In the genomic region with DNA sequence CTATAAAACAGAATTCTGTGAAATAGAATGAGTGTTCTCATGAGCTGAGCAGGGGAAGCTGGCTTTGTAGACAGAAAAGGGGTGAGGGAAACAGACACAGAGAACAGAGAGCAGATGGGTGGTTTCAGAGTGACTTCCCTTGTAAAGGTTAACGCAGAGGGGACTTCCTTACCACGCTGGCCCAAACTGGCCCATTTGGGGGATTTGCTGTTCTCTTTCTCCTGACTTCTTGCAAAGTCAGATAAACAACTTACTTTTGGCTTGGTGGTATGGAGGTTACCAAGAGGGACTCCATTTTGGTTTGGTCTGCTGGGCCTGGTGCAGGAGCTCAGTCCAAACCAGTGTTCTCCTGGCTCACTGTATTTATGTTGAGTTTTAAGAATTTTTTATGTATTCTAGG, we compare ENCODE assay signal across 1 cellular context.
TF ChIP-seq lines count a peak whose summit lies in the region.

No MANE protein-coding gene starts in this region.

TF ChIP-seq in GM12878, 131 proteins besides CTCF, POLR2A, EP300 and RAD21 (continues in another document):
- TF ChIP-seq POLR2AphosphoS5 (IDR thresholded peaks at IDR 0.05; ENCODE audit: low read length) (no peak), EED (IDR thresholded peaks at IDR 0.05; ENCODE audit: low read depth) (peak; percentile 15; the same call in 1 of the 2 replicates), PML (IDR thresholded peaks at IDR 0.05; ENCODE audit: low read length) (no peak), STAT3 (IDR thresholded peaks at IDR 0.05; ENCODE audit: low read depth, low read length) (no peak), CBFB (IDR thresholded peaks at IDR 0.05; ENCODE audit: low read depth) (no peak), RB1 (IDR thresholded peaks at IDR 0.05; ENCODE audit: borderline replicate concordance) (no peak), TARDBP (IDR thresholded peaks at IDR 0.05; ENCODE audit: borderline replicate concordance) (no peak), ZNF274 (IDR thresholded peaks at IDR 0.05; ENCODE audit: insufficient read depth, insufficient read length) (no peak), ZSCAN29 (IDR thresholded peaks at IDR 0.05) (no peak), POLR2AphosphoS2 (IDR thresholded peaks at IDR 0.05; ENCODE audit: low read depth, low read length) (no peak), SRF (IDR thresholded peaks at IDR 0.05; ENCODE audit: low read depth in 2 of 2, low read length in 2 of 2) (0 out of 4 replicates have a peak, but pooled peaks of 1 of the 2 experiments have one; percentile 28), SIX5 (IDR thresholded peaks at IDR 0.05; ENCODE audit: low read depth, low read length, severe bottlenecking) (no peak), EZH2 (IDR thresholded peaks at IDR 0.05; ENCODE audit: borderline replicate concordance, control insufficient read depth, low read depth, low read length) (no peak), PAX5 (IDR thresholded peaks at IDR 0.05; ENCODE audit: borderline replicate concordance, low read depth, low read length) (0 out of 2 replicates have a peak, but pooled peaks have one; percentile 31), LARP7 (IDR thresholded peaks at IDR 0.05) (no peak), NR2F1 (conservative IDR thresholded peaks at IDR 0.05) (peak; percentile 34), CHD1 (IDR thresholded peaks at IDR 0.05; ENCODE audit: low read depth, low read length) (no peak), MTA2 (IDR thresholded peaks at IDR 0.05; ENCODE audit: low read depth) (peak; percentile 46; the same call in 1 of the 2 replicates), HCFC1 (IDR thresholded peaks at IDR 0.05; ENCODE audit: low read length) (no peak), NFYA (IDR thresholded peaks at IDR 0.05; ENCODE audit: borderline replicate concordance, low read depth, low read length) (no peak), HDAC6 (IDR thresholded peaks at IDR 0.05; ENCODE audit: unreplicated experiment) (no peak), RELA (IDR thresholded peaks at IDR 0.05; ENCODE audit: borderline replicate concordance, partially characterized antibody) (peak; percentile 86), KLF5 (IDR thresholded peaks at IDR 0.05; ENCODE audit: partially characterized antibody) (no peak), NFIC (IDR thresholded peaks at IDR 0.05; ENCODE audit: low read depth, low read length) (no peak), SPI1 (IDR thresholded peaks at IDR 0.05; ENCODE audit: borderline replicate concordance, insufficient read depth, low read depth, low read length) (peak; percentile 69; the same call in 1 of the 2 replicates), DPF2 (IDR thresholded peaks at IDR 0.05) (no peak), BACH1 (IDR thresholded peaks at IDR 0.05; ENCODE audit: borderline replicate concordance) (no peak), EGR1 (IDR thresholded peaks at IDR 0.05; ENCODE audit: borderline replicate concordance in 1 of 2, low read depth in 2 of 2, low read length in 2 of 2) (no peak), CREM (IDR thresholded peaks at IDR 0.05; ENCODE audit: low read depth) (no peak), ESRRA (IDR thresholded peaks at IDR 0.05; ENCODE audit: low read length) (no peak), GABPA (IDR thresholded peaks at IDR 0.05; ENCODE audit: low read depth) (no peak), CREB1 (IDR thresholded peaks at IDR 0.05; ENCODE audit: low read depth) (no peak), ATF7 (IDR thresholded peaks at IDR 0.05; ENCODE audit: low read depth) (peak; percentile 37; the same call in 1 of the 2 replicates), RUNX3 (IDR thresholded peaks at IDR 0.05; ENCODE audit: low read length) (peak; percentile 69), IKZF2 (IDR thresholded peaks at IDR 0.05) (no peak; a peak in 1 of 4 replicates), NBN (IDR thresholded peaks at IDR 0.05) (no peak; the same call in 1 of the 2 replicates), TCF3 (IDR thresholded peaks at IDR 0.05; ENCODE audit: borderline replicate concordance, insufficient read depth, low read depth, low read length) (no peak), BRCA1 (IDR thresholded peaks at IDR 0.05; ENCODE audit: low read depth, low read length) (no peak), YY1 (IDR thresholded peaks at IDR 0.05; ENCODE audit: low read depth, low read length) (peak; percentile 77), ZNF622 (IDR thresholded peaks at IDR 0.05) (no peak), POU2F2 (IDR thresholded peaks at IDR 0.05; ENCODE audit: borderline replicate concordance, low read depth, low read length) (no peak), RFX5 (IDR thresholded peaks at IDR 0.05; ENCODE audit: low read depth, low read length) (no peak), BHLHE40 (IDR thresholded peaks at IDR 0.05; ENCODE audit: borderline replicate concordance in 1 of 2, low read depth in 2 of 2, low read length in 1 of 2) (no peak), ASH2L (IDR thresholded peaks at IDR 0.05; ENCODE audit: borderline replicate concordance, low read depth) (no peak), RBBP5 (conservative IDR thresholded peaks at IDR 0.05) (no peak), SIN3A (IDR thresholded peaks at IDR 0.05; ENCODE audit: low read depth, low read length) (no peak), MEF2A (IDR thresholded peaks at IDR 0.05; ENCODE audit: insufficient read depth, low read depth, low read length) (no peak), GATAD2B (conservative IDR thresholded peaks at IDR 0.05; ENCODE audit: low read depth) (0 out of 2 replicates have a peak, but pooled peaks have one; percentile 25)
- TF ChIP-seq, protein P1, sequence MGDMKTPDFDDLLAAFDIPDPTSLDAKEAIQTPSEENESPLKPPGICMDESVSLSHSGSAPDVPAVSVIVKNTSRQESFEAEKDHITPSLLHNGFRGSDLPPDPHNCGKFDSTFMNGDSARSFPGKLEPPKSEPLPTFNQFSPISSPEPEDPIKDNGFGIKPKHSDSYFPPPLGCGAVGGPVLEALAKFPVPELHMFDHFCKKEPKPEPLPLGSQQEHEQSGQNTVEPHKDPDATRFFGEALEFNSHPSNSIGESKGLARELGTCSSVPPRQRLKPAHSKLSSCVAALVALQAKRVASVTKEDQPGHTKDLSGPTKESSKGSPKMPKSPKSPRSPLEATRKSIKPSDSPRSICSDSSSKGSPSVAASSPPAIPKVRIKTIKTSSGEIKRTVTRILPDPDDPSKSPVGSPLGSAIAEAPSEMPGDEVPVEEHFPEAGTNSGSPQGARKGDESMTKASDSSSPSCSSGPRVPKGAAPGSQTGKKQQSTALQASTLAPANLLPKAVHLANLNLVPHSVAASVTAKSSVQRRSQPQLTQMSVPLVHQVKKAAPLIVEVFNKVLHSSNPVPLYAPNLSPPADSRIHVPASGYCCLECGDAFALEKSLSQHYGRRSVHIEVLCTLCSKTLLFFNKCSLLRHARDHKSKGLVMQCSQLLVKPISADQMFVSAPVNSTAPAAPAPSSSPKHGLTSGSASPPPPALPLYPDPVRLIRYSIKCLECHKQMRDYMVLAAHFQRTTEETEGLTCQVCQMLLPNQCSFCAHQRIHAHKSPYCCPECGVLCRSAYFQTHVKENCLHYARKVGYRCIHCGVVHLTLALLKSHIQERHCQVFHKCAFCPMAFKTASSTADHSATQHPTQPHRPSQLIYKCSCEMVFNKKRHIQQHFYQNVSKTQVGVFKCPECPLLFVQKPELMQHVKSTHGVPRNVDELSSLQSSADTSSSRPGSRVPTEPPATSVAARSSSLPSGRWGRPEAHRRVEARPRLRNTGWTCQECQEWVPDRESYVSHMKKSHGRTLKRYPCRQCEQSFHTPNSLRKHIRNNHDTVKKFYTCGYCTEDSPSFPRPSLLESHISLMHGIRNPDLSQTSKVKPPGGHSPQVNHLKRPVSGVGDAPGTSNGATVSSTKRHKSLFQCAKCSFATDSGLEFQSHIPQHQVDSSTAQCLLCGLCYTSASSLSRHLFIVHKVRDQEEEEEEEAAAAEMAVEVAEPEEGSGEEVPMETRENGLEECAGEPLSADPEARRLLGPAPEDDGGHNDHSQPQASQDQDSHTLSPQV (IDR thresholded peaks at IDR 0.05) = peak; percentile 99
- TF ChIP-seq, protein P2, sequence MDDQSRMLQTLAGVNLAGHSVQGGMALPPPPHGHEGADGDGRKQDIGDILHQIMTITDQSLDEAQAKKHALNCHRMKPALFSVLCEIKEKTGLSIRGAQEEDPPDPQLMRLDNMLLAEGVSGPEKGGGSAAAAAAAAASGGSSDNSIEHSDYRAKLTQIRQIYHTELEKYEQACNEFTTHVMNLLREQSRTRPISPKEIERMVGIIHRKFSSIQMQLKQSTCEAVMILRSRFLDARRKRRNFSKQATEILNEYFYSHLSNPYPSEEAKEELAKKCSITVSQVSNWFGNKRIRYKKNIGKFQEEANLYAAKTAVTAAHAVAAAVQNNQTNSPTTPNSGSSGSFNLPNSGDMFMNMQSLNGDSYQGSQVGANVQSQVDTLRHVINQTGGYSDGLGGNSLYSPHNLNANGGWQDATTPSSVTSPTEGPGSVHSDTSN (IDR thresholded peaks at IDR 0.05; ENCODE audit: insufficient replicate concordance, low read depth, low read length) = no peak
- TF ChIP-seq, protein P3, sequence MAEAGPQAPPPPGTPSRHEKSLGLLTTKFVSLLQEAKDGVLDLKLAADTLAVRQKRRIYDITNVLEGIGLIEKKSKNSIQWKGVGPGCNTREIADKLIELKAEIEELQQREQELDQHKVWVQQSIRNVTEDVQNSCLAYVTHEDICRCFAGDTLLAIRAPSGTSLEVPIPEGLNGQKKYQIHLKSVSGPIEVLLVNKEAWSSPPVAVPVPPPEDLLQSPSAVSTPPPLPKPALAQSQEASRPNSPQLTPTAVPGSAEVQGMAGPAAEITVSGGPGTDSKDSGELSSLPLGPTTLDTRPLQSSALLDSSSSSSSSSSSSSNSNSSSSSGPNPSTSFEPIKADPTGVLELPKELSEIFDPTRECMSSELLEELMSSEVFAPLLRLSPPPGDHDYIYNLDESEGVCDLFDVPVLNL (IDR thresholded peaks at IDR 0.05; ENCODE audit: low read depth, low read length) = no peak
- TF ChIP-seq, protein P4, sequence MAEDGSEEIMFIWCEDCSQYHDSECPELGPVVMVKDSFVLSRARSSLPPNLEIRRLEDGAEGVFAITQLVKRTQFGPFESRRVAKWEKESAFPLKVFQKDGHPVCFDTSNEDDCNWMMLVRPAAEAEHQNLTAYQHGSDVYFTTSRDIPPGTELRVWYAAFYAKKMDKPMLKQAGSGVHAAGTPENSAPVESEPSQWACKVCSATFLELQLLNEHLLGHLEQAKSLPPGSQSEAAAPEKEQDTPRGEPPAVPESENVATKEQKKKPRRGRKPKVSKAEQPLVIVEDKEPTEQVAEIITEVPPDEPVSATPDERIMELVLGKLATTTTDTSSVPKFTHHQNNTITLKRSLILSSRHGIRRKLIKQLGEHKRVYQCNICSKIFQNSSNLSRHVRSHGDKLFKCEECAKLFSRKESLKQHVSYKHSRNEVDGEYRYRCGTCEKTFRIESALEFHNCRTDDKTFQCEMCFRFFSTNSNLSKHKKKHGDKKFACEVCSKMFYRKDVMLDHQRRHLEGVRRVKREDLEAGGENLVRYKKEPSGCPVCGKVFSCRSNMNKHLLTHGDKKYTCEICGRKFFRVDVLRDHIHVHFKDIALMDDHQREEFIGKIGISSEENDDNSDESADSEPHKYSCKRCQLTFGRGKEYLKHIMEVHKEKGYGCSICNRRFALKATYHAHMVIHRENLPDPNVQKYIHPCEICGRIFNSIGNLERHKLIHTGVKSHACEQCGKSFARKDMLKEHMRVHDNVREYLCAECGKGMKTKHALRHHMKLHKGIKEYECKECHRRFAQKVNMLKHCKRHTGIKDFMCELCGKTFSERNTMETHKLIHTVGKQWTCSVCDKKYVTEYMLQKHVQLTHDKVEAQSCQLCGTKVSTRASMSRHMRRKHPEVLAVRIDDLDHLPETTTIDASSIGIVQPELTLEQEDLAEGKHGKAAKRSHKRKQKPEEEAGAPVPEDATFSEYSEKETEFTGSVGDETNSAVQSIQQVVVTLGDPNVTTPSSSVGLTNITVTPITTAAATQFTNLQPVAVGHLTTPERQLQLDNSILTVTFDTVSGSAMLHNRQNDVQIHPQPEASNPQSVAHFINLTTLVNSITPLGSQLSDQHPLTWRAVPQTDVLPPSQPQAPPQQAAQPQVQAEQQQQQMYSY (CRISPR knock-in tag; IDR thresholded peaks at IDR 0.05) = peak; percentile 92
- TF ChIP-seq, protein P5, sequence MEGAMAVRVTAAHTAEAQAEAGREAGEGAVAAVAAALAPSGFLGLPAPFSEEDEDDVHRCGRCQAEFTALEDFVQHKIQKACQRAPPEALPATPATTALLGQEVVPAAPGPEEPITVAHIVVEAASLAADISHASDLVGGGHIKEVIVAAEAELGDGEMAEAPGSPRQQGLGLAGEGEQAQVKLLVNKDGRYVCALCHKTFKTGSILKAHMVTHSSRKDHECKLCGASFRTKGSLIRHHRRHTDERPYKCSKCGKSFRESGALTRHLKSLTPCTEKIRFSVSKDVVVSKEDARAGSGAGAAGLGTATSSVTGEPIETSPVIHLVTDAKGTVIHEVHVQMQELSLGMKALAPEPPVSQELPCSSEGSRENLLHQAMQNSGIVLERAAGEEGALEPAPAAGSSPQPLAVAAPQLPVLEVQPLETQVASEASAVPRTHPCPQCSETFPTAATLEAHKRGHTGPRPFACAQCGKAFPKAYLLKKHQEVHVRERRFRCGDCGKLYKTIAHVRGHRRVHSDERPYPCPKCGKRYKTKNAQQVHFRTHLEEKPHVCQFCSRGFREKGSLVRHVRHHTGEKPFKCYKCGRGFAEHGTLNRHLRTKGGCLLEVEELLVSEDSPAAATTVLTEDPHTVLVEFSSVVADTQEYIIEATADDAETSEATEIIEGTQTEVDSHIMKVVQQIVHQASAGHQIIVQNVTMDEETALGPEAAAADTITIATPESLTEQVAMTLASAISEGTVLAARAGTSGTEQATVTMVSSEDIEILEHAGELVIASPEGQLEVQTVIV (IDR thresholded peaks at IDR 0.05; ENCODE audit: borderline replicate concordance, partially characterized antibody) = no peak
- TF ChIP-seq, protein P6, sequence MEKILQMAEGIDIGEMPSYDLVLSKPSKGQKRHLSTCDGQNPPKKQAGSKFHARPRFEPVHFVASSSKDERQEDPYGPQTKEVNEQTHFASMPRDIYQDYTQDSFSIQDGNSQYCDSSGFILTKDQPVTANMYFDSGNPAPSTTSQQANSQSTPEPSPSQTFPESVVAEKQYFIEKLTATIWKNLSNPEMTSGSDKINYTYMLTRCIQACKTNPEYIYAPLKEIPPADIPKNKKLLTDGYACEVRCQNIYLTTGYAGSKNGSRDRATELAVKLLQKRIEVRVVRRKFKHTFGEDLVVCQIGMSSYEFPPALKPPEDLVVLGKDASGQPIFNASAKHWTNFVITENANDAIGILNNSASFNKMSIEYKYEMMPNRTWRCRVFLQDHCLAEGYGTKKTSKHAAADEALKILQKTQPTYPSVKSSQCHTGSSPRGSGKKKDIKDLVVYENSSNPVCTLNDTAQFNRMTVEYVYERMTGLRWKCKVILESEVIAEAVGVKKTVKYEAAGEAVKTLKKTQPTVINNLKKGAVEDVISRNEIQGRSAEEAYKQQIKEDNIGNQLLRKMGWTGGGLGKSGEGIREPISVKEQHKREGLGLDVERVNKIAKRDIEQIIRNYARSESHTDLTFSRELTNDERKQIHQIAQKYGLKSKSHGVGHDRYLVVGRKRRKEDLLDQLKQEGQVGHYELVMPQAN (conservative IDR thresholded peaks at IDR 0.05) = no peak
